ENCODE assay signal across 8 cellular contexts in genomic region chr1:75616436-75617433, GRCh38. TPM values are rescaled to one million over a fixed set of nuclear protein-coding genes. Genes with fewer than 3 reads are reported as not detected.
DNase-seq lines count a peak whose midpoint lies in the region; TF ChIP-seq lines count a peak whose summit lies in the region.

No MANE protein-coding gene starts in this region.

- H3K4me3 Mint-ChIP-seq in H9, result peak overlapping the region; percentile 56 to 83
- peak overlapping the region; percentile 80 for H3K4me3 Mint-ChIP-seq in activated naive CD8-positive, alpha-beta T cell

- no peak overlapping the region for H3K14ac ChIP-seq in H9 (ENCODE audit: insufficient read depth, low read length)

- DNase-seq in H9 (peak; percentile 65), iPS DF 6.9 (ENCODE audit: low read depth, low spot score) (no peak), skeletal muscle cell (ENCODE audit: low read depth) (peak; percentile 10), NCI-H2029 treated with DMSO at 0.1 percent for 48 hours (lab: John Stamatoyannopoulos, UW) (no peak), COLO668 (lab: John Stamatoyannopoulos, UW; ENCODE audit: unreplicated experiment) (no peak), GM20000 (ENCODE audit: low spot score) (no peak), NCI-H748 treated with DMSO at 0.1 percent for 48 hours (lab: John Stamatoyannopoulos, UW) (no peak)

- no peak overlapping the region for H4K5ac ChIP-seq in H9 (ENCODE audit: insufficient read length, low read depth, low read length)

- H3K4ac ChIP-seq in H9 (ENCODE audit: low read depth, low read length), result no peak overlapping the region

- no peak overlapping the region for H2BK120ac ChIP-seq in H9 (ENCODE audit: low read depth, low read length, poor library complexity, severe bottlenecking)

- H2BK5ac ChIP-seq in H9 (ENCODE audit: insufficient read length, low read length), result no peak overlapping the region

- H3K18ac ChIP-seq in H9 (ENCODE audit: insufficient read length, low read depth, low read length), result no peak overlapping the region

- no peak overlapping the region for H2AFZ ChIP-seq in H9 (ENCODE audit: low read length)

- no peak for TF ChIP-seq CTCF in H9 (conservative IDR thresholded peaks at IDR 0.05)
- TF ChIP-seq CTCF in GM20000 (IDR thresholded peaks at IDR 0.05; ENCODE audit: extremely low read depth, missing control alignments), result no peak

- H3K27ac ChIP-seq in H9 (ENCODE audit: insufficient read length, low read depth, low read length), result no peak overlapping the region
- no peak overlapping the region for H3K27ac ChIP-seq in iPS DF 6.9 (ENCODE audit: low read length)

- no peaks in the 10 kb centered on the region for H3K9me3 Mint-ChIP-seq in H9
- H3K9me3 Mint-ChIP-seq in activated naive CD8-positive, alpha-beta T cell (ENCODE audit: low read depth), result no peaks in the 10 kb centered on the region

- no peak overlapping the region for H4K91ac ChIP-seq in H9 (ENCODE audit: insufficient read length, low read depth, low read length)

- no peaks in the 10 kb centered on the region; a peak in 1 of 7 replicates for H3K36me3 Mint-ChIP-seq in H9 (ENCODE audit: insufficient read depth in 1 of 3, low read depth in 3 of 3)
- no peaks in the 10 kb centered on the region for H3K36me3 Mint-ChIP-seq in activated naive CD8-positive, alpha-beta T cell

- H2BK12ac ChIP-seq in H9 (ENCODE audit: insufficient read length, low read depth, low read length), result no peak overlapping the region

- no peak overlapping the region for H3K56ac ChIP-seq in H9 (ENCODE audit: insufficient read length, low read depth, low read length)

- H2BK20ac ChIP-seq in H9 (ENCODE audit: low read depth, low read length, poor library complexity, severe bottlenecking), result no peak overlapping the region

- no peaks in the 10 kb centered on the region for H3K79me1 ChIP-seq in H9 (ENCODE audit: insufficient read depth, low read depth, low read length, poor library complexity, severe bottlenecking)

- H3K9ac ChIP-seq in H9 (ENCODE audit: extremely low read depth, insufficient read length, low read length), result no peak overlapping the region

- H3K9me3 ChIP-seq in H9 (ENCODE audit: control insufficient read depth, low read depth, low read length), result no peaks in the 10 kb centered on the region
- no peaks in the 10 kb centered on the region for H3K9me3 ChIP-seq in iPS DF 6.9 (ENCODE audit: control insufficient read depth, insufficient read depth, low read length)

- H2BK15ac ChIP-seq in H9 (ENCODE audit: low read depth, low read length), result no peak overlapping the region

- no peak overlapping the region for H2AK5ac ChIP-seq in H9 (ENCODE audit: insufficient read length, low read length)

- no peaks in the 10 kb centered on the region for H4K20me1 ChIP-seq in H9 (ENCODE audit: control insufficient read depth, insufficient read depth, insufficient read length)

- H3K36me3 ChIP-seq in iPS DF 6.9 (ENCODE audit: control insufficient read depth, insufficient read depth, low read length), result no peaks in the 10 kb centered on the region

- H3K4me1 ChIP-seq in H9 (ENCODE audit: insufficient read depth, low read length) (no peaks in the 10 kb centered on the region), iPS DF 6.9 (ENCODE audit: control insufficient read depth, insufficient read depth, low read length) (no peaks in the 10 kb centered on the region)

- H3K79me2 ChIP-seq in H9 (ENCODE audit: insufficient read depth, low read length), result no peaks in the 10 kb centered on the region

- H3K4me1 Mint-ChIP-seq in H9, result peaks cover 18 to 22% of the 10 kb centered on the region in 2 experiments
- peaks cover 19% of the 10 kb centered on the region for H3K4me1 Mint-ChIP-seq in activated naive CD8-positive, alpha-beta T cell (ENCODE audit: low read depth)

- H3K4me3 ChIP-seq in iPS DF 6.9 (ENCODE audit: low read length) (peak overlapping the region; percentile 60; the same call in 1 of the 2 replicates), skeletal muscle cell (ENCODE audit: low read depth, low read length) (peak overlapping the region; percentile 47)

- H3T11ph ChIP-seq in H9 (ENCODE audit: low read length), result no peak overlapping the region

- H3K27me3 Mint-ChIP-seq in H9 (ENCODE audit: low read depth), result peaks cover 63% of the 10 kb centered on the region
- peaks cover 51% of the 10 kb centered on the region for H3K27me3 Mint-ChIP-seq in activated naive CD8-positive, alpha-beta T cell

- no CpG with 5 or more reads among the region's 39 CpGs for WGBS in H9 (ENCODE audit: extremely low coverage, insufficient read length, low lambda C conversion rate)
- WGBS in iPS DF 6.9 (ENCODE audit: insufficient coverage, insufficient read length), result no CpG with 5 or more reads among the region's 39 CpGs

- peaks cover 3% of the 10 kb centered on the region; the same call in 1 of the 2 replicates for H3K27me3 ChIP-seq in H9 (ENCODE audit: insufficient read depth, low read length)
- H3K27me3 ChIP-seq in iPS DF 6.9 (ENCODE audit: control insufficient read depth, insufficient read depth, low read length), result peaks cover 11% of the 10 kb centered on the region; the same call in 1 of the 2 replicates

- H3K4me2 ChIP-seq in H9 (ENCODE audit: insufficient read depth, insufficient read length, low read length), result peak overlapping the region; percentile 47

- peak overlapping the region in 1 of 3 experiments; percentile 31; a peak in 1 of 7 replicates for H3K27ac Mint-ChIP-seq in H9
- H3K27ac Mint-ChIP-seq in activated naive CD8-positive, alpha-beta T cell, result no peak overlapping the region

- H3K23ac ChIP-seq in H9 (ENCODE audit: insufficient read length, low read depth, low read length), result no peak overlapping the region

- H4K8ac ChIP-seq in H9 (replicated peaks; ENCODE audit: insufficient read length, low read depth, low read length), result no peak overlapping the region

- H3K23me2 ChIP-seq in H9 (ENCODE audit: insufficient read length, low read depth, low read length, poor library complexity, severe bottlenecking), result peaks cover 16% of the 10 kb centered on the region

RNA-seq across cellular contexts. Expression of gene SLC44A5, which starts 5.8 kb away (rescaled TPM):
- total RNA-seq in H9 (2021), result 2.1 and 2.4 TPM in 2 replicates

Comparison
In these comparisons a context has a peak if more than half of its experiments do, and no peak if none do; other contexts are left out.
1. DNase-seq: peak in H9 (single experiment) and skeletal muscle cell (single experiment); none in iPS DF 6.9 (single experiment), NCI-H2029 treated with DMSO at 0.1 percent for 48 hours (single experiment), COLO668 (single experiment), GM20000 (single experiment) and NCI-H748 treated with DMSO at 0.1 percent for 48 hours (single experiment).